In the genomic region with DNA sequence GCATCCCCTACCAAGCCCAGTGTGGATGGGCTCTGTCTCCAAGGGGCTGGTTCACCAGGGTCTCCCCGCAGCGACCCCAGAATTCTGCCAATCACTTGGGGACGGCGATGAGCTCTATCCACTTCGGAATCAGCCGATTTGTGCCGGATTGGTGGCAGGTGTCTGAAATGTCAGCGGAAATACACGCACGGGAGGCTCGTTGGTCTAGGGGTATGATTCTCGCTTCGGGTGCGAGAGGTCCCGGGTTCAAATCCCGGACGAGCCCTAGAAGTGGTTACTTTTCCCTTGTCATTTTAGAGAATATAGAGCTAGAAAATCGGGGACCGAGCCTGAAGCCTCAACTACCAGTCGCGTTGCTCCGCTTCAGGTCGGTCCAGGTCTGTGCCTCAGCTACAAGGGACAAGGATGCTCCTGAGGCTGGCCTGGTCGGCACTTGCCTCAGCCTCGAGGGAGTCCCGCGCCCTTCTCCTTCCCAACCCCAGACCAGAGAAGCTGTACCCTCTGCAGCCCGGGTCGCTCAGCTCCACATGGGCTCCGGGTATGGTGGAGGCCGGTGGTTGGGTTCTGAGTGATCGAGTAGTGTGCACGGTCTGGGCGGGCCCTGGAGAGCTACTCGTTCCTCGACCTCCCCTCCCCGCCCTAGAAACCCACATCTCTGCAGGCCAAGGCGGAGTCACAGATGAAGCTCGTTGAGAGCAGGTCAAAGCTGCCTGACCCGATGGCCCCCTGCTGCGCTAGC, we compare ENCODE assay signal across 8 cellular contexts. TPM values are rescaled to one million over a fixed set of nuclear protein-coding genes. Genes with fewer than 3 reads are reported as not detected.
DNase-seq lines count a peak whose midpoint lies in the region; ATAC-seq, FAIRE-seq and TF ChIP-seq lines count a peak whose summit lies in the region.

No MANE protein-coding gene starts in this region.

- no peak overlapping the region for H3K9ac ChIP-seq in SK-N-SH
- no peak overlapping the region for H3K9ac ChIP-seq in endothelial cell of umbilical vein (replicated peaks; ENCODE audit: extremely low read depth, insufficient read depth, low read length)

- H3K4me3 ChIP-seq in GM23338 (peak overlapping the region; percentile 89), SK-N-SH (ENCODE audit: low read depth in 2 of 2, low read length in 1 of 2) (no peak overlapping the region; a peak in 1 of 4 replicates), endothelial cell of umbilical vein (replicated peaks in 1 of 3; ENCODE audit: insufficient read depth in 1 of 3, low read depth in 1 of 3, low read length in 3 of 3) (no peak overlapping the region)

- FAIRE-seq in endothelial cell of umbilical vein (lab: Jason Lieb, UNC) (peak; percentile 86), H54 (lab: Jason Lieb, UNC) (no peak)

- TF ChIP-seq POLR2A in endothelial cell of umbilical vein (IDR thresholded peaks at IDR 0.05; ENCODE audit: low read depth, low read length) (no peak), H54 (IDR thresholded peaks at IDR 0.05; ENCODE audit: low read depth, low read length) (no peak)

- H3K27me3 ChIP-seq in GM23338 (ENCODE audit: insufficient read depth): peaks cover 35% of the 10 kb centered on the region
- peaks cover 85% of the 10 kb centered on the region for H3K27me3 ChIP-seq in SK-N-SH (ENCODE audit: insufficient read depth)
- H3K27me3 ChIP-seq in endothelial cell of umbilical vein (ENCODE audit: control insufficient read depth in 2 of 2, insufficient read depth in 2 of 2, low read length in 2 of 2): peaks cover 29 to 37% of the 10 kb centered on the region in 2 experiments

- no peaks in the 10 kb centered on the region for H3K9me1 ChIP-seq in endothelial cell of umbilical vein (replicated peaks; ENCODE audit: control insufficient read depth, extremely low read depth, insufficient read depth, low read length)

- H3K4me2 ChIP-seq in GM23338: peak overlapping the region; percentile 99
- peak overlapping the region; percentile 61; the same call in 1 of the 2 replicates for H3K4me2 ChIP-seq in SK-N-SH
- H3K4me2 ChIP-seq in endothelial cell of umbilical vein (ENCODE audit: insufficient read depth, low read length): no peak overlapping the region

- no peaks in the 10 kb centered on the region for H3K79me2 ChIP-seq in GM23338 (replicated peaks; ENCODE audit: insufficient read depth)
- no peaks in the 10 kb centered on the region for H3K79me2 ChIP-seq in SK-N-SH (ENCODE audit: insufficient read depth)
- H3K79me2 ChIP-seq in endothelial cell of umbilical vein (ENCODE audit: control insufficient read depth, insufficient read depth, low read length): no peaks in the 10 kb centered on the region

- ATAC-seq in GM23338: peak; percentile 63

- H3K4me1 ChIP-seq in GM23338 (ENCODE audit: insufficient read depth): peaks cover 3% of the 10 kb centered on the region; the same call in 1 of the 2 replicates
- H3K4me1 ChIP-seq in SK-N-SH (ENCODE audit: control insufficient read depth in 1 of 2, insufficient read depth in 2 of 2, low read depth in 1 of 2, low read length in 1 of 2): peaks cover 0 to 5% of the 10 kb centered on the region in 2 experiments; a peak in 1 of 4 replicates
- H3K4me1 ChIP-seq in endothelial cell of umbilical vein (ENCODE audit: control insufficient read depth, extremely low read depth, insufficient read depth, low read length): peaks cover 22% of the 10 kb centered on the region

- H3K9me3 ChIP-seq in SK-N-SH: no peaks in the 10 kb centered on the region
- no peaks in the 10 kb centered on the region for H3K9me3 ChIP-seq in endothelial cell of umbilical vein (replicated peaks; ENCODE audit: control insufficient read depth, insufficient read depth, low read length)

- dilution Hi-C loops in endothelial cell of umbilical vein (cut with MboI; ENCODE audit: extremely low pct_ligation_motif_present, low sequenced_read_pairs): no loop called here

- H3K36me3 Mint-ChIP-seq in GM23338 (ENCODE audit: low read depth): peaks cover 3% of the 10 kb centered on the region; the same call in 2 of the 3 replicates

- H3K4me1 Mint-ChIP-seq in GM23338: peaks cover 21% of the 10 kb centered on the region

- POLR2A ChIA-PET in SK-N-SH (lab: Yijun Ruan, JAX) (no interaction called here), endothelial cell of umbilical vein (lab: Charles Lee) (no interaction called here)

- peaks cover 67% of the 10 kb centered on the region for H3K27me3 Mint-ChIP-seq in GM23338 (ENCODE audit: insufficient read depth, low read depth, poor library complexity)

- peak overlapping the region; percentile 89; the same call in 1 of the 2 replicates for H3K27ac Mint-ChIP-seq in GM23338

- H4K20me1 ChIP-seq in GM23338 (replicated peaks; ENCODE audit: insufficient read depth): no peaks in the 10 kb centered on the region; the same call in none of the 2 replicates
- no peaks in the 10 kb centered on the region for H4K20me1 ChIP-seq in SK-N-SH (ENCODE audit: insufficient read depth)
- no peaks in the 10 kb centered on the region for H4K20me1 ChIP-seq in endothelial cell of umbilical vein (replicated peaks; ENCODE audit: control insufficient read depth, extremely low read depth, insufficient read depth, low read length)

- peak; percentile 85 for DNase-seq in GM23338 (ENCODE audit: low spot score)
- peak; percentile 51 for DNase-seq in SK-N-SH
- DNase-seq in endothelial cell of umbilical vein (ENCODE audit: low read depth, low spot score): no peak
- peak; percentile 85 for DNase-seq in stimulated activated CD8-positive, alpha-beta memory T cell treated with anti-CD3 and anti-CD28 coated beads, Interleukin-4, amount 100 ng/mL, for 48 hours
- no peak for DNase-seq in activated gamma-delta T cell (lab: John Stamatoyannopoulos, UW)
- DNase-seq in middle frontal gyrus (ENCODE audit: extremely low spot score, low spot score): no peak
- DNase-seq in H54 (ENCODE audit: insufficient read length, low spot score): no peak
- no peak for DNase-seq in SHP77 treated with DMSO at 0.1 percent for 48 hours (lab: John Stamatoyannopoulos, UW)

- H3K4me3 Mint-ChIP-seq in GM23338: peak overlapping the region; percentile 81

- CTCF ChIA-PET in SK-N-SH (lab: Yijun Ruan, JAX): interaction anchor here (0.7 to 6.1 kb wide), 10 partner anchors 10 to 140 kb away, joined by 3 to 52 read pairs (median 5); no protein-coding TSS in a partner anchor
- CTCF ChIA-PET in endothelial cell of umbilical vein (lab: Charles Lee): interaction anchor here (0.8 to 3.3 kb wide), 8 partner anchors 10 to 141 kb away, joined by 3 to 11 read pairs (median 3); no protein-coding TSS in a partner anchor

- peak overlapping the region; percentile 20; the same call in 1 of the 2 replicates for H3K27ac ChIP-seq in GM23338 (ENCODE audit: low read depth)
- no peak overlapping the region for H3K27ac ChIP-seq in SK-N-SH (ENCODE audit: low read depth in 2 of 2, low read length in 1 of 2)
- no peak overlapping the region for H3K27ac ChIP-seq in endothelial cell of umbilical vein (ENCODE audit: insufficient read depth, low read depth, low read length)

- peak overlapping the region; percentile 98 for H2AFZ ChIP-seq in GM23338
- H2AFZ ChIP-seq in SK-N-SH (ENCODE audit: low read depth): 0 out of 2 replicates have a peak overlapping the region, but pooled peaks have one; percentile 31
- H2AFZ ChIP-seq in endothelial cell of umbilical vein (ENCODE audit: low read depth, low read length): no peak overlapping the region

- no peak for TF ChIP-seq RAD21 in SK-N-SH (IDR thresholded peaks at IDR 0.05; ENCODE audit: low read length)

- peaks cover 11% of the 10 kb centered on the region; the same call in 2 of the 3 replicates for H3K9me3 Mint-ChIP-seq in GM23338

- WGBS in SK-N-SH (ENCODE audit: low lambda C conversion rate): 6% methylated on average over 4 of the region's 41 CpGs

- H3K9me2 ChIP-seq in GM23338 (ENCODE audit: insufficient read depth) (no peaks in the 10 kb centered on the region), SK-N-SH (no peaks in the 10 kb centered on the region)

- H3F3A ChIP-seq in GM23338 (replicated peaks; ENCODE audit: low read depth) (peaks cover 52% of the 10 kb centered on the region), SK-N-SH (replicated peaks; ENCODE audit: insufficient read depth) (peaks cover 12% of the 10 kb centered on the region)

- no peak for TF ChIP-seq EP300 in SK-N-SH (IDR thresholded peaks at IDR 0.05; ENCODE audit: borderline replicate concordance in 1 of 2, low read depth in 1 of 2, low read length in 1 of 2)

- no peak for TF ChIP-seq CTCF in GM23338 (conservative IDR thresholded peaks at IDR 0.05; ENCODE audit: low read depth in 2 of 2)
- TF ChIP-seq CTCF in SK-N-SH (IDR thresholded peaks at IDR 0.05): no peak
- no peak for TF ChIP-seq CTCF in endothelial cell of umbilical vein (IDR thresholded peaks at IDR 0.05; ENCODE audit: extremely low read depth in 1 of 2, insufficient read depth in 1 of 2, low read depth in 1 of 2, low read length in 2 of 2)

- H3K36me3 ChIP-seq in GM23338 (ENCODE audit: insufficient read depth) (no peaks in the 10 kb centered on the region), SK-N-SH (replicated peaks in 1 of 2; ENCODE audit: control insufficient read depth in 1 of 2, insufficient read depth in 2 of 2, low read length in 1 of 2) (no peaks in the 10 kb centered on the region), endothelial cell of umbilical vein (ENCODE audit: control insufficient read depth in 2 of 2, extremely low read depth in 1 of 2, insufficient read depth in 2 of 2, low read length in 2 of 2) (no peaks in the 10 kb centered on the region)

- intact Hi-C loops in endothelial cell of umbilical vein (cut with micrococcal nuclease): no loop called here

- TSS peak; percentile 93 for BruUV-seq in endothelial cell of umbilical vein (replicated peaks; lab: Mats Ljungman, UMichigan)

RNA-seq across cellular contexts. Expression of a gene that starts 16.0 kb away (rescaled TPM):
- 0.38 TPM in 1 of 2 replicates, not detected in the other for total RNA-seq in GM23338 (2014; rRNA removed; shearing (Covaris generic))
- polyA plus RNA-seq in GM23338 (2016; fragmentation: Nextera tagmentation; extraction: Ambion mirVana) (not detected in 2 replicates), SK-N-SH (2012; rRNA removed) (0.54 and 0.71 TPM in 2 replicates), endothelial cell of umbilical vein (0.17 and 0.25 TPM in 2 replicates)
- 0.21 and 0.23 TPM in 2 replicates for polyA plus RNA-seq in SK-N-SH (2012; cell fraction: cytosol; rRNA removed)
- 0.67 and 1.3 TPM in 2 replicates for polyA plus RNA-seq in SK-N-SH (2012; cell fraction: nucleus; rRNA removed)
- total RNA-seq in endothelial cell of umbilical vein: not detected in 2 replicates
- polyA plus RNA-seq in endothelial cell of umbilical vein (2011; cell fraction: cytosol; rRNA removed): 0.10 and 0.14 TPM in 2 replicates
- not detected in 2 replicates for polyA plus RNA-seq in endothelial cell of umbilical vein (2011; cell fraction: nucleus; rRNA removed)
- polyA plus RNA-seq in endothelial cell of umbilical vein (2012): 0.19 TPM in 1 of 2 replicates, not detected in the other
- 0.63 TPM in 1 of 2 replicates, not detected in the other for polyA minus RNA-seq in endothelial cell of umbilical vein
- polyA minus RNA-seq in endothelial cell of umbilical vein (2011; cell fraction: cytosol; rRNA and poly(A)+ RNA removed): not detected
- polyA minus RNA-seq in endothelial cell of umbilical vein (2011; cell fraction: nucleus; rRNA and poly(A)+ RNA removed): not detected in 2 replicates

RNA-seq across cellular contexts. Expression of a gene that starts 37.2 kb away (rescaled TPM):
- total RNA-seq in GM23338 (2014; rRNA removed; shearing (Covaris generic)): 10.4 and 10.6 TPM in 2 replicates
- polyA plus RNA-seq in GM23338 (2016; fragmentation: Nextera tagmentation; extraction: Ambion mirVana) (2.9 and 3.5 TPM in 2 replicates), SK-N-SH (2012; rRNA removed) (0.83 and 1.1 TPM in 2 replicates), endothelial cell of umbilical vein (1.8 and 2.0 TPM in 2 replicates)
- polyA plus RNA-seq in SK-N-SH (2012; cell fraction: cytosol; rRNA removed): 0.55 and 0.92 TPM in 2 replicates
- 1.4 and 2.5 TPM in 2 replicates for polyA plus RNA-seq in SK-N-SH (2012; cell fraction: nucleus; rRNA removed)
- total RNA-seq in endothelial cell of umbilical vein: 8.0 and 9.8 TPM in 2 replicates
- 1.3 and 1.7 TPM in 2 replicates for polyA plus RNA-seq in endothelial cell of umbilical vein (2011; cell fraction: cytosol; rRNA removed)
- polyA plus RNA-seq in endothelial cell of umbilical vein (2011; cell fraction: nucleus; rRNA removed): 0.87 and 0.90 TPM in 2 replicates
- polyA plus RNA-seq in endothelial cell of umbilical vein (2012): 6.0 and 6.4 TPM in 2 replicates
- polyA minus RNA-seq in endothelial cell of umbilical vein: 1.4 and 2.0 TPM in 2 replicates
- polyA minus RNA-seq in endothelial cell of umbilical vein (2011; cell fraction: cytosol; rRNA and poly(A)+ RNA removed): 3.5 TPM
- polyA minus RNA-seq in endothelial cell of umbilical vein (2011; cell fraction: nucleus; rRNA and poly(A)+ RNA removed): 0.72 and 1.5 TPM in 2 replicates

RNA-seq across cellular contexts. Expression of a gene that starts 59.6 kb away (rescaled TPM):
- total RNA-seq in GM23338 (2014; rRNA removed; shearing (Covaris generic)): 29.1 and 29.9 TPM in 2 replicates
- 15.7 and 16.6 TPM in 2 replicates for polyA plus RNA-seq in GM23338 (2016; fragmentation: Nextera tagmentation; extraction: Ambion mirVana)
- 7.6 and 9.7 TPM in 2 replicates for polyA plus RNA-seq in SK-N-SH (2012; rRNA removed)
- 3.8 and 6.7 TPM in 2 replicates for polyA plus RNA-seq in SK-N-SH (2012; cell fraction: cytosol; rRNA removed)
- 17.6 and 22.7 TPM in 2 replicates for polyA plus RNA-seq in SK-N-SH (2012; cell fraction: nucleus; rRNA removed)
- total RNA-seq in endothelial cell of umbilical vein: 15.5 and 18.5 TPM in 2 replicates
- 19.0 and 30.1 TPM in 2 replicates for polyA plus RNA-seq in endothelial cell of umbilical vein
- 14.3 and 20.6 TPM in 2 replicates for polyA plus RNA-seq in endothelial cell of umbilical vein (2011; cell fraction: cytosol; rRNA removed)
- polyA plus RNA-seq in endothelial cell of umbilical vein (2011; cell fraction: nucleus; rRNA removed): 15.3 and 16.2 TPM in 2 replicates
- 8.4 and 10.2 TPM in 2 replicates for polyA plus RNA-seq in endothelial cell of umbilical vein (2012)
- polyA minus RNA-seq in endothelial cell of umbilical vein: 5.1 and 6.5 TPM in 2 replicates
- 8.7 TPM for polyA minus RNA-seq in endothelial cell of umbilical vein (2011; cell fraction: cytosol; rRNA and poly(A)+ RNA removed)
- polyA minus RNA-seq in endothelial cell of umbilical vein (2011; cell fraction: nucleus; rRNA and poly(A)+ RNA removed): 3.0 and 4.4 TPM in 2 replicates

Comparison
In these comparisons a context has a peak if more than half of its experiments do, and no peak if none do; other contexts are left out.
1. DNase-seq: peak in GM23338 (single experiment), SK-N-SH (single experiment) and stimulated activated CD8-positive, alpha-beta memory T cell treated with anti-CD3 and anti-CD28 coated beads, Interleukin-4, amount 100 ng/mL, for 48 hours (single experiment); none in endothelial cell of umbilical vein (single experiment), activated gamma-delta T cell (single experiment), middle frontal gyrus (single experiment), H54 (single experiment) and SHP77 treated with DMSO at 0.1 percent for 48 hours (single experiment).